9 cellular contexts compared by ENCODE assay signal in genomic region chr16:15671530-15672117, GRCh38. TPM values are rescaled to one million over a fixed set of nuclear protein-coding genes. Genes with fewer than 3 reads are reported as not detected.
A peak's percentile ranks its signal among the peaks of the same experiment; 100 is the strongest.
DNase-seq lines count a peak whose midpoint lies in the region; ATAC-seq and TF ChIP-seq lines count a peak whose summit lies in the region.
"Had no signal": no experiment of that assay in that cellular context is flagged by ENCODE, and none has a peak within 500 bp of the region (broad histone marks: within the 10 kb centered on the region; RNA-seq: fewer than 3 reads in every experiment).

No MANE protein-coding gene starts in this region.

- H3K36me3 ChIP-seq in right atrium auricular region, result peaks cover 28% of the 10 kb centered on the region

- POLR2A ChIA-PET in activated CD8-positive, alpha-beta T cell treated with anti-CD3 and anti-CD28 coated beads for 36 hours (lab: Charles Lee), result interaction anchor here (0.9 to 2.2 kb wide), 3 partner anchors 18 to 30 kb away, joined by 3 to 6 read pairs (median 4); partner anchors contain the start of gene NDE1

- CTCF ChIA-PET in activated CD8-positive, alpha-beta memory T cell treated with anti-CD3 and anti-CD28 coated beads, Interleukin-2, amount 10 ng/mL, durations not matched to agents 7 days and 5 days (lab: Charles Lee), result interaction anchor here (0.9 to 2.2 kb wide), 6 partner anchors 11 to 33 kb away, joined by 3 to 7 read pairs (median 4); partner anchors contain the start of gene MARF1
- CTCF ChIA-PET in activated CD8-positive, alpha-beta T cell treated with anti-CD3 and anti-CD28 coated beads for 36 hours (lab: Charles Lee), result interaction anchor here (1.8 kb wide), 1 partner anchor 10 kb away, joined by 8 read pairs; no protein-coding TSS in a partner anchor

- in situ Hi-C loops in KBM-7 (cut with MboI; ENCODE audit: low pct_unique_long_range_greater_than_20kb, low sequenced_read_pairs), result no loop called here

- intact Hi-C loops in activated CD8-positive, alpha-beta T cell treated with anti-CD3 and anti-CD28 coated beads for 36 hours (cut with micrococcal nuclease), result no loop called here

- H3K27ac ChIP-seq in right atrium auricular region, result peak overlapping the region; percentile 86 to 87
- peak overlapping the region; percentile 99 for H3K27ac ChIP-seq in temporal lobe (ENCODE audit: low read depth, low read length)

- no peaks in the 10 kb centered on the region for H3K9me3 ChIP-seq in right atrium auricular region

- no peaks in the 10 kb centered on the region for H3K9me3 Mint-ChIP-seq in activated CD8-positive, alpha-beta memory T cell treated with anti-CD3 and anti-CD28 coated beads, Interleukin-2, amount 10 ng/mL, durations not matched to agents 7 days and 5 days (ENCODE audit: low read depth)
- no peaks in the 10 kb centered on the region for H3K9me3 Mint-ChIP-seq in activated CD8-positive, alpha-beta T cell treated with anti-CD3 and anti-CD28 coated beads for 36 hours

- ATAC-seq in activated CD8-positive, alpha-beta memory T cell treated with anti-CD3 and anti-CD28 coated beads, Interleukin-2, amount 10 ng/mL, durations not matched to agents 7 days and 5 days, result no peak
- ATAC-seq in activated CD8-positive, alpha-beta T cell treated with anti-CD3 and anti-CD28 coated beads for 36 hours, result no peak
- ATAC-seq in GM18517 (IDR thresholded peaks at IDR 0.05; ENCODE audit: unreplicated experiment) (no peak), GM18498 (IDR thresholded peaks at IDR 0.05; ENCODE audit: unreplicated experiment) (no peak)

- no peak overlapping the region for H3K4me3 ChIP-seq in right atrium auricular region

- no peaks in the 10 kb centered on the region for H3K27me3 ChIP-seq in right atrium auricular region

- H3K27me3 Mint-ChIP-seq in activated CD8-positive, alpha-beta memory T cell treated with anti-CD3 and anti-CD28 coated beads, Interleukin-2, amount 10 ng/mL, durations not matched to agents 7 days and 5 days, result no peaks in the 10 kb centered on the region
- H3K27me3 Mint-ChIP-seq in activated CD8-positive, alpha-beta T cell treated with anti-CD3 and anti-CD28 coated beads for 36 hours, result no peaks in the 10 kb centered on the region

- peaks cover 0 to 24% of the 10 kb centered on the region in 2 donors for H3K4me1 ChIP-seq in right atrium auricular region

- H3K4me1 Mint-ChIP-seq in activated CD8-positive, alpha-beta memory T cell treated with anti-CD3 and anti-CD28 coated beads, Interleukin-2, amount 10 ng/mL, durations not matched to agents 7 days and 5 days, result peaks cover 35% of the 10 kb centered on the region
- H3K4me1 Mint-ChIP-seq in activated CD8-positive, alpha-beta T cell treated with anti-CD3 and anti-CD28 coated beads for 36 hours (ENCODE audit: low read depth), result peaks cover 39% of the 10 kb centered on the region

- peaks cover 47% of the 10 kb centered on the region for H3K36me3 Mint-ChIP-seq in activated CD8-positive, alpha-beta memory T cell treated with anti-CD3 and anti-CD28 coated beads, Interleukin-2, amount 10 ng/mL, durations not matched to agents 7 days and 5 days
- H3K36me3 Mint-ChIP-seq in activated CD8-positive, alpha-beta T cell treated with anti-CD3 and anti-CD28 coated beads for 36 hours (ENCODE audit: low read depth), result peaks cover 49% of the 10 kb centered on the region

- H3K4me3 Mint-ChIP-seq in activated CD8-positive, alpha-beta memory T cell treated with anti-CD3 and anti-CD28 coated beads, Interleukin-2, amount 10 ng/mL, durations not matched to agents 7 days and 5 days, result no peak overlapping the region
- H3K4me3 Mint-ChIP-seq in activated CD8-positive, alpha-beta T cell treated with anti-CD3 and anti-CD28 coated beads for 36 hours, result no peak overlapping the region

- DNase-seq in activated CD8-positive, alpha-beta memory T cell treated with anti-CD3 and anti-CD28 coated beads, Interleukin-2, amount 10 ng/mL, durations not matched to agents 7 days and 5 days, result no peak
- no peak for DNase-seq in activated CD8-positive, alpha-beta memory T cell treated with anti-CD3 and anti-CD28 coated beads, Interleukin-2, amount 50 U/mL, for 48 hours
- no peak for DNase-seq in activated CD8-positive, alpha-beta T cell treated with anti-CD3 and anti-CD28 coated beads for 36 hours
- no peak for DNase-seq in right atrium auricular region (ENCODE audit: low spot score)
- DNase-seq in KBM-7, result no peak
- DNase-seq: NCI-H446 had no signal

- peak overlapping the region; percentile 91 for H3K27ac Mint-ChIP-seq in activated CD8-positive, alpha-beta memory T cell treated with anti-CD3 and anti-CD28 coated beads, Interleukin-2, amount 10 ng/mL, durations not matched to agents 7 days and 5 days
- peak overlapping the region; percentile 94 for H3K27ac Mint-ChIP-seq in activated CD8-positive, alpha-beta T cell treated with anti-CD3 and anti-CD28 coated beads for 36 hours

- no peak for TF ChIP-seq CTCF in activated CD8-positive, alpha-beta T cell treated with anti-CD3 and anti-CD28 coated beads for 36 hours (IDR thresholded peaks at IDR 0.05)
- no peak for TF ChIP-seq CTCF in right atrium auricular region (IDR thresholded peaks at IDR 0.05)

RNA-seq across cellular contexts. Expression of gene NDE1, which starts 21.6 kb away (rescaled TPM):
- total RNA-seq in activated CD8-positive, alpha-beta memory T cell treated with anti-CD3 and anti-CD28 coated beads, Interleukin-2, amount 10 ng/mL, durations not matched to agents 7 days and 5 days, result 100 to 1,000 TPM; 127 to 138 TPM
- 100 to 1,000 TPM in 1 of 2 experiments, 10 to 100 TPM in 1; 97.6 to 103 TPM for total RNA-seq in activated CD8-positive, alpha-beta T cell treated with anti-CD3 and anti-CD28 coated beads for 36 hours
- 10 to 100 TPM; 12.5 to 18.6 TPM for total RNA-seq in right atrium auricular region
- 6.4 TPM for total RNA-seq in temporal lobe

RNA-seq across cellular contexts. Expression of gene MARF1, which starts 28.7 kb away (rescaled TPM):
- 10 to 100 TPM; 67.7 to 75.3 TPM for total RNA-seq in activated CD8-positive, alpha-beta memory T cell treated with anti-CD3 and anti-CD28 coated beads, Interleukin-2, amount 10 ng/mL, durations not matched to agents 7 days and 5 days
- 10 to 100 TPM; 55.7 to 56.0 TPM for total RNA-seq in activated CD8-positive, alpha-beta T cell treated with anti-CD3 and anti-CD28 coated beads for 36 hours
- total RNA-seq in right atrium auricular region, result 10 to 100 TPM; 17.1 to 24.8 TPM
- 27.5 TPM for total RNA-seq in temporal lobe

Comparison
In these comparisons a context has a peak if more than half of its experiments do, and no peak if none do; other contexts are left out.
1. RNA of gene NDE1, which starts 21.6 kb away (total RNA-seq): 127 to 138 TPM in activated CD8-positive, alpha-beta memory T cell treated with anti-CD3 and anti-CD28 coated beads, Interleukin-2, amount 10 ng/mL, durations not matched to agents 7 days and 5 days and 97.6 to 103 TPM in activated CD8-positive, alpha-beta T cell treated with anti-CD3 and anti-CD28 coated beads for 36 hours; 12.5 to 18.6 TPM in right atrium auricular region and 6.4 TPM in temporal lobe (single experiment); every median in the first group is over 4 times any median in the second.